Comparison of ENCODE assay signal across 26 cellular contexts in the genomic region with DNA sequence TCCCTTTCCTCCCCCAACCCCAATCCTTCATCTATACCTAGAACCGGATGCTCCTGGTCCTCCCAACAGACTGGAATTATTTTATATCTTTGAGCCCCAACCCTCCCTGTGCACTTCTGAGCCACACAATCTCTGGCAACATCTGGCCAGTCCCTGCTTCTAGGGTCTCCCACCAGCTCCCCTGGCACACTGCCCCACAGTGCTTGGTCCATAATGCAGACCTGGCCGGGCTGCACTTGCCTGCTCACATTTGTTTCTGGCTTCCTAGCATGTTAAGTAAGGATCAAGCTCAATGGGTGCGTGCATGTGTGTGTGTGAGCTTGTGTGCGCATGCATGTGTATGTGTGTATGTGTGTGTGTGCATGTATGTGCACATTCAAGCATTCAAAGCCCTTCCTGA.
"Had no signal": no experiment of that assay in that cellular context is flagged by ENCODE, and none has a peak within 500 bp of the region (broad histone marks: within the 10 kb centered on the region; RNA-seq: fewer than 3 reads in every experiment).

No MANE protein-coding gene starts in this region.

- H3K27ac ChIP-seq: cardiac muscle cell, esophagus muscularis mucosa, psoas muscle, transverse colon, uterus, VCaP had no signal

- H3K27me3 Mint-ChIP-seq: activated naive CD8-positive, alpha-beta T cell treated with anti-CD3 and anti-CD28 coated beads, Interleukin-2, amount 10 ng/mL, durations not matched to agents 7 days and 5 days; activated T-cell treated with anti-CD3 and anti-CD28 coated beads, Interleukin-2, amount 50 U/mL, for 24 hours; memory B cell; naive B cell; stimulated activated naive CD8-positive, alpha-beta T cell treated with anti-CD3 and anti-CD28 coated beads, Interleukin-15, Interleukin-2, amounts not matched to agents 100 ng/mL and 50 ng/mL, for 24 hours had no signal

- H3K27me3 ChIP-seq: cardiac muscle cell, esophagus muscularis mucosa, transverse colon, uterus had no signal

- H3K9me3 Mint-ChIP-seq: activated naive CD4-positive, alpha-beta T cell treated with anti-CD3 and anti-CD28 coated beads for 36 hours; activated naive CD8-positive, alpha-beta T cell treated with anti-CD3 and anti-CD28 coated beads, Interleukin-2, amount 10 ng/mL, durations not matched to agents 7 days and 5 days; activated T-cell treated with anti-CD3 and anti-CD28 coated beads, Interleukin-2, amount 50 U/mL, for 24 hours; memory B cell; stimulated activated naive CD8-positive, alpha-beta T cell treated with anti-CD3 and anti-CD28 coated beads, Interleukin-15, Interleukin-2, amounts not matched to agents 100 ng/mL and 50 ng/mL, for 24 hours; T-helper 2 cell treated with Interferon-gamma antibody and Interleukin-4, amounts not matched to agents 5 μg/mL and 100 μg/mL, for 36 hours had no signal

- H3K4me1 ChIP-seq: transverse colon, uterus had no signal

- H3K4me3 ChIP-seq: cardiac muscle cell, esophagus muscularis mucosa, psoas muscle, transverse colon, uterus had no signal

- H3K27ac Mint-ChIP-seq: activated naive CD4-positive, alpha-beta T cell treated with anti-CD3 and anti-CD28 coated beads for 36 hours; activated naive CD8-positive, alpha-beta T cell treated with anti-CD3 and anti-CD28 coated beads, Interleukin-2, amount 10 ng/mL, durations not matched to agents 7 days and 5 days; activated T-cell treated with anti-CD3 and anti-CD28 coated beads, Interleukin-2, amount 50 U/mL, for 24 hours; memory B cell; naive B cell; T-helper 2 cell treated with Interferon-gamma antibody and Interleukin-4, amounts not matched to agents 5 μg/mL and 100 μg/mL, for 36 hours had no signal

- DNase-seq: activated CD4-positive, alpha-beta T cell treated with anti-CD3 and anti-CD28 coated beads, Interleukin-2, amount 50 U/mL, for 1 hour; activated CD8-positive, alpha-beta memory T cell treated with anti-CD3 and anti-CD28 coated beads for 24 hours; activated CD8-positive, alpha-beta memory T cell treated with anti-CD3 and anti-CD28 coated beads, Interleukin-2, amount 50 U/mL, for 4 hours; activated naive CD4-positive, alpha-beta T cell treated with anti-CD3 and anti-CD28 coated beads for 36 hours; activated naive CD8-positive, alpha-beta T cell treated with anti-CD3 and anti-CD28 coated beads, Interleukin-2, amount 10 ng/mL, durations not matched to agents 7 days and 5 days; activated T-cell treated with anti-CD3 and anti-CD28 coated beads, Interleukin-2, amount 50 U/mL, for 24 hours; amniotic stem cell; dermis blood vessel endothelial cell; effector memory CD4-positive, alpha-beta T cell; head of caudate nucleus; left cardiac atrium; naive B cell; psoas muscle; right cardiac atrium; stimulated activated CD4-positive, alpha-beta T cell treated with anti-CD3 and anti-CD28 coated beads, Interleukin-12 subunit alpha, Interleukin-12 subunit beta, amount 100 ng/mL, for 4 hours; stimulated activated CD4-positive, alpha-beta T cell treated with anti-CD3 and anti-CD28 coated beads, Interleukin-4, amount 100 ng/mL, for 4 hours; transverse colon; uterus had no signal

- H3K4me3 Mint-ChIP-seq: activated naive CD4-positive, alpha-beta T cell treated with anti-CD3 and anti-CD28 coated beads for 36 hours; activated naive CD8-positive, alpha-beta T cell treated with anti-CD3 and anti-CD28 coated beads, Interleukin-2, amount 10 ng/mL, durations not matched to agents 7 days and 5 days; activated T-cell treated with anti-CD3 and anti-CD28 coated beads, Interleukin-2, amount 50 U/mL, for 24 hours; memory B cell; stimulated activated naive CD8-positive, alpha-beta T cell treated with anti-CD3 and anti-CD28 coated beads, Interleukin-15, Interleukin-2, amounts not matched to agents 100 ng/mL and 50 ng/mL, for 24 hours; T-helper 2 cell treated with Interferon-gamma antibody and Interleukin-4, amounts not matched to agents 5 μg/mL and 100 μg/mL, for 36 hours had no signal

- H3K9me3 ChIP-seq: esophagus muscularis mucosa, psoas muscle, transverse colon, uterus had no signal

- ATAC-seq: activated CD4-positive, CD25-positive, alpha-beta regulatory T cell treated with anti-CD3 and anti-CD28 coated beads, Interleukin-2, amount 50 U/mL, for 24 hours; left cardiac atrium; psoas muscle; right cardiac atrium; SK-N-SH treated with all-trans-retinoic acid at 6 μM for 48 hours had no signal

- H3K36me3 ChIP-seq: cardiac muscle cell, transverse colon, uterus had no signal
